Comparison of ENCODE assay signal across 10 cellular contexts in genomic region chr16:88939814-88940195, GRCh38. TPM values are rescaled to one million over a fixed set of nuclear protein-coding genes. Genes with fewer than 3 reads are reported as not detected.
DNase-seq lines count a peak whose midpoint lies in the region; ATAC-seq and TF ChIP-seq lines count a peak whose summit lies in the region.
"Had no signal": no experiment of that assay in that cellular context is flagged by ENCODE, and none has a peak within 500 bp of the region (broad histone marks: within the 10 kb centered on the region; RNA-seq: fewer than 3 reads in every experiment).

No MANE protein-coding gene starts in this region.

- no peak for TF ChIP-seq CTCF in transverse colon (IDR thresholded peaks at IDR 0.05)

- H3K9ac ChIP-seq in duodenal mucosa (ENCODE audit: low read depth in 1 of 2, low read length in 2 of 2) = no peak overlapping the region

- no peaks in the 10 kb centered on the region for H3K4me1 Mint-ChIP-seq in activated CD4-positive, alpha-beta memory T cell treated with anti-CD3 and anti-CD28 coated beads for 36 hours (ENCODE audit: low read depth)
- peaks cover 9% of the 10 kb centered on the region for H3K4me1 Mint-ChIP-seq in activated CD4-positive, alpha-beta memory T cell treated with anti-CD3 and anti-CD28 coated beads, Interleukin-2, amount 10 ng/mL, durations not matched to agents 7 days and 5 days
- H3K4me1 Mint-ChIP-seq in naive B cell = peaks cover 23 to 54% (median 53%) of the 10 kb centered on the region in 3 donors
- H3K4me1 Mint-ChIP-seq in activated T-helper 1 cell treated with anti-CD3 and anti-CD28 coated beads, Interleukin-12 subunit alpha, Interleukin-12 subunit beta, Interleukin-2, Interleukin-4 antibody, amounts not matched to agents 30 ng/mL and 10 ng/mL and 1 ng/mL, durations not matched to agents 14 hours and 24 hours and 36 hours (ENCODE audit: low read depth) = no peaks in the 10 kb centered on the region

- H3K27ac ChIP-seq in duodenal mucosa (ENCODE audit: low read depth, low read length) (no peak overlapping the region), transverse colon (peak overlapping the region; percentile 43 to 77 (median 70))

- intact Hi-C loops in activated CD4-positive, alpha-beta memory T cell treated with anti-CD3 and anti-CD28 coated beads for 36 hours (cut with micrococcal nuclease) = no loop called here
- intact Hi-C loops in transverse colon (cut with DNase I; ENCODE audit: low total_unique reads) = loop anchor here (5.0 kb wide), 1 partner anchor 277 kb away; the partner anchor contains the start of gene ZNF778
- intact Hi-C loops in activated T-helper 1 cell treated with anti-CD3 and anti-CD28 coated beads, Interleukin-12 subunit alpha, Interleukin-12 subunit beta, Interleukin-2, Interleukin-4 antibody, amounts not matched to agents 30 ng/mL and 10 ng/mL and 1 ng/mL, durations not matched to agents 14 hours and 24 hours and 36 hours (cut with micrococcal nuclease) = loop anchor here (5.0 kb wide), 2 partner anchors 157 to 277 kb away; partner anchors contain the start of gene ZNF778

- in situ Hi-C loops in transverse colon (cut with MboI; ENCODE audit: low pct_ligation_motif_present in 1 of 4, low pct_unique_long_range_greater_than_20kb in 1 of 4, low sequenced_read_pairs in 3 of 4) = loop anchor here in 3 of 4 donors (25.0 kb wide), 2 partner anchors 222 to 272 kb away; partner anchors contain the start of genes CDH15 (in 2 of the 3), SLC22A31 (in 1 of the 3) and ZNF778 (in 1 of the 3)

- CTCF ChIA-PET in activated CD4-positive, alpha-beta memory T cell treated with anti-CD3 and anti-CD28 coated beads for 36 hours (lab: Charles Lee) = interaction anchor here (2.4 kb wide), 1 partner anchor 227 kb away, joined by 5 read pairs; no protein-coding TSS in a partner anchor
- CTCF ChIA-PET in activated CD4-positive, alpha-beta memory T cell treated with anti-CD3 and anti-CD28 coated beads, Interleukin-2, amount 10 ng/mL, durations not matched to agents 7 days and 5 days (lab: Charles Lee) = no interaction called here

- no peak overlapping the region for H3K4me3 Mint-ChIP-seq in activated CD4-positive, alpha-beta memory T cell treated with anti-CD3 and anti-CD28 coated beads for 36 hours
- no peak overlapping the region for H3K4me3 Mint-ChIP-seq in activated CD4-positive, alpha-beta memory T cell treated with anti-CD3 and anti-CD28 coated beads, Interleukin-2, amount 10 ng/mL, durations not matched to agents 7 days and 5 days
- peak overlapping the region; percentile 87 to 97 (median 94) for H3K4me3 Mint-ChIP-seq in naive B cell
- H3K4me3 Mint-ChIP-seq in activated T-helper 1 cell treated with anti-CD3 and anti-CD28 coated beads, Interleukin-12 subunit alpha, Interleukin-12 subunit beta, Interleukin-2, Interleukin-4 antibody, amounts not matched to agents 30 ng/mL and 10 ng/mL and 1 ng/mL, durations not matched to agents 14 hours and 24 hours and 36 hours = no peak overlapping the region

- TF ChIP-seq EP300 in transverse colon (IDR thresholded peaks at IDR 0.05; ENCODE audit: low read depth) = no peak

- TF ChIP-seq POLR2A in transverse colon (IDR thresholded peaks at IDR 0.05) = no peak

- no peaks in the 10 kb centered on the region for H3K9me3 Mint-ChIP-seq in activated CD4-positive, alpha-beta memory T cell treated with anti-CD3 and anti-CD28 coated beads for 36 hours
- H3K9me3 Mint-ChIP-seq in activated CD4-positive, alpha-beta memory T cell treated with anti-CD3 and anti-CD28 coated beads, Interleukin-2, amount 10 ng/mL, durations not matched to agents 7 days and 5 days = no peaks in the 10 kb centered on the region
- no peaks in the 10 kb centered on the region for H3K9me3 Mint-ChIP-seq in naive B cell
- H3K9me3 Mint-ChIP-seq in activated T-helper 1 cell treated with anti-CD3 and anti-CD28 coated beads, Interleukin-12 subunit alpha, Interleukin-12 subunit beta, Interleukin-2, Interleukin-4 antibody, amounts not matched to agents 30 ng/mL and 10 ng/mL and 1 ng/mL, durations not matched to agents 14 hours and 24 hours and 36 hours = no peaks in the 10 kb centered on the region

- H3K4me3 ChIP-seq in duodenal mucosa (ENCODE audit: low read depth in 1 of 2, low read length in 2 of 2) = peak overlapping the region; percentile 50 to 59
- peak overlapping the region; percentile 36 to 60 (median 52) for H3K4me3 ChIP-seq in transverse colon
- H3K4me3 ChIP-seq in MG63 = no peak overlapping the region

- H3K36me3 ChIP-seq in duodenal mucosa (ENCODE audit: control insufficient read depth in 1 of 2, insufficient read depth in 2 of 2, low read length in 2 of 2) (no peaks in the 10 kb centered on the region), transverse colon (no peaks in the 10 kb centered on the region), MG63 (no peaks in the 10 kb centered on the region)

- H3K27ac Mint-ChIP-seq in activated CD4-positive, alpha-beta memory T cell treated with anti-CD3 and anti-CD28 coated beads for 36 hours = no peak overlapping the region
- H3K27ac Mint-ChIP-seq in activated CD4-positive, alpha-beta memory T cell treated with anti-CD3 and anti-CD28 coated beads, Interleukin-2, amount 10 ng/mL, durations not matched to agents 7 days and 5 days = no peak overlapping the region
- peak overlapping the region in 3 of 6 donors; percentile 78 to 92 (median 90) for H3K27ac Mint-ChIP-seq in naive B cell
- H3K27ac Mint-ChIP-seq in activated T-helper 1 cell treated with anti-CD3 and anti-CD28 coated beads, Interleukin-12 subunit alpha, Interleukin-12 subunit beta, Interleukin-2, Interleukin-4 antibody, amounts not matched to agents 30 ng/mL and 10 ng/mL and 1 ng/mL, durations not matched to agents 14 hours and 24 hours and 36 hours = no peak overlapping the region

- H3K27me3 Mint-ChIP-seq in activated CD4-positive, alpha-beta memory T cell treated with anti-CD3 and anti-CD28 coated beads for 36 hours = peaks cover 44% of the 10 kb centered on the region
- peaks cover 52% of the 10 kb centered on the region for H3K27me3 Mint-ChIP-seq in activated CD4-positive, alpha-beta memory T cell treated with anti-CD3 and anti-CD28 coated beads, Interleukin-2, amount 10 ng/mL, durations not matched to agents 7 days and 5 days
- H3K27me3 Mint-ChIP-seq in naive B cell = no peaks in the 10 kb centered on the region
- H3K27me3 Mint-ChIP-seq in activated T-helper 1 cell treated with anti-CD3 and anti-CD28 coated beads, Interleukin-12 subunit alpha, Interleukin-12 subunit beta, Interleukin-2, Interleukin-4 antibody, amounts not matched to agents 30 ng/mL and 10 ng/mL and 1 ng/mL, durations not matched to agents 14 hours and 24 hours and 36 hours (ENCODE audit: insufficient read depth) = peaks cover 33% of the 10 kb centered on the region

- H3K36me3 Mint-ChIP-seq in activated CD4-positive, alpha-beta memory T cell treated with anti-CD3 and anti-CD28 coated beads for 36 hours = no peaks in the 10 kb centered on the region
- no peaks in the 10 kb centered on the region for H3K36me3 Mint-ChIP-seq in activated CD4-positive, alpha-beta memory T cell treated with anti-CD3 and anti-CD28 coated beads, Interleukin-2, amount 10 ng/mL, durations not matched to agents 7 days and 5 days (ENCODE audit: low read depth)
- H3K36me3 Mint-ChIP-seq in naive B cell = no peaks in the 10 kb centered on the region
- no peaks in the 10 kb centered on the region for H3K36me3 Mint-ChIP-seq in activated T-helper 1 cell treated with anti-CD3 and anti-CD28 coated beads, Interleukin-12 subunit alpha, Interleukin-12 subunit beta, Interleukin-2, Interleukin-4 antibody, amounts not matched to agents 30 ng/mL and 10 ng/mL and 1 ng/mL, durations not matched to agents 14 hours and 24 hours and 36 hours (ENCODE audit: low read depth)

- ATAC-seq in naive B cell (ENCODE audit: low read depth in 2 of 2) (no peak), GM19452 (IDR thresholded peaks at IDR 0.05; ENCODE audit: unreplicated experiment) (no peak)

- DNase-seq in activated CD4-positive, alpha-beta memory T cell treated with anti-CD3 and anti-CD28 coated beads for 36 hours = peak; percentile 16
- DNase-seq in activated CD4-positive, alpha-beta memory T cell treated with anti-CD3 and anti-CD28 coated beads, Interleukin-2, amount 10 ng/mL, durations not matched to agents 7 days and 5 days = no peak
- peak; percentile 39 for DNase-seq in naive B cell
- no peak for DNase-seq in transverse colon
- no peak for DNase-seq in MG63
- no peak for DNase-seq in activated T-helper 1 cell treated with anti-CD3 and anti-CD28 coated beads, Interleukin-12 subunit alpha, Interleukin-12 subunit beta, Interleukin-2, Interleukin-4 antibody, amounts not matched to agents 30 ng/mL and 10 ng/mL and 1 ng/mL, durations not matched to agents 14 hours and 24 hours and 36 hours (ENCODE audit: low spot score)
- DNase-seq: NCI-H774 had no signal

- POLR2A ChIA-PET in activated CD4-positive, alpha-beta memory T cell treated with anti-CD3 and anti-CD28 coated beads for 36 hours (lab: Charles Lee) = no interaction called here
- POLR2A ChIA-PET in activated CD4-positive, alpha-beta memory T cell treated with anti-CD3 and anti-CD28 coated beads, Interleukin-2, amount 10 ng/mL, durations not matched to agents 7 days and 5 days (lab: Charles Lee) = no interaction called here

- 35% methylated on average over 22 of the region's 23 CpGs; no CpG with 5 or more reads in 1 of the 2 donors for WGBS in transverse colon (ENCODE audit: low coverage in 1 of 2), 2 donors

- H3K9me3 ChIP-seq in duodenal mucosa (ENCODE audit: control insufficient read depth in 1 of 2, low read length in 2 of 2) = no peaks in the 10 kb centered on the region
- no peaks in the 10 kb centered on the region for H3K9me3 ChIP-seq in transverse colon
- H3K9me3 ChIP-seq in MG63 = no peaks in the 10 kb centered on the region

- H3K27me3 ChIP-seq in duodenal mucosa (ENCODE audit: control insufficient read depth in 1 of 2, insufficient read depth in 2 of 2, low read length in 2 of 2) (peaks cover 17 to 26% of the 10 kb centered on the region in 2 donors), transverse colon (peaks cover 78% of the 10 kb centered on the region), MG63 (peaks cover 12% of the 10 kb centered on the region)

- peaks cover 9 to 41% of the 10 kb centered on the region in 2 donors for H3K4me1 ChIP-seq in duodenal mucosa (ENCODE audit: control insufficient read depth in 1 of 2, insufficient read depth in 2 of 2, low read length in 2 of 2)
- peaks cover 16 to 55% (median 44%) of the 10 kb centered on the region in 4 donors for H3K4me1 ChIP-seq in transverse colon

RNA-seq across cellular contexts. Expression of gene CBFA2T3, which starts 37.2 kb away (rescaled TPM):
- total RNA-seq in activated CD4-positive, alpha-beta memory T cell treated with anti-CD3 and anti-CD28 coated beads for 36 hours = under 1 TPM in 1 of 2 experiments, not detected in 1; 0.12 TPM
- not detected for total RNA-seq in activated CD4-positive, alpha-beta memory T cell treated with anti-CD3 and anti-CD28 coated beads, Interleukin-2, amount 10 ng/mL, durations not matched to agents 7 days and 5 days
- polyA plus RNA-seq in naive B cell (ENCODE audit: low read depth in 6 of 6) = 10 to 100 TPM in 3 of 6 donors, 1 to 10 TPM in 2, under 1 TPM in 1; 0.14 to 19.0 (median 10.0) TPM
- 10 to 100 TPM in 1 of 4 donors, 1 to 10 TPM in 3; 4.0 to 18.5 (median 5.5) TPM for total RNA-seq in transverse colon
- total RNA-seq in MG63 (2014; rRNA removed; shearing (Covaris generic); ENCODE audit: low replicate concordance) = not detected in 2 replicates
- total RNA-seq in activated T-helper 1 cell treated with anti-CD3 and anti-CD28 coated beads, Interleukin-12 subunit alpha, Interleukin-12 subunit beta, Interleukin-2, Interleukin-4 antibody, amounts not matched to agents 30 ng/mL and 10 ng/mL and 1 ng/mL, durations not matched to agents 14 hours and 24 hours and 36 hours = 0.05 TPM in 1 of 2 replicates, not detected in the other
- total RNA-seq: M059J had no signal

Comparison
In these comparisons a context has a peak if more than half of its experiments do, and no peak if none do; other contexts are left out.
1. DNase-seq: peak in activated CD4-positive, alpha-beta memory T cell treated with anti-CD3 and anti-CD28 coated beads for 36 hours (single experiment) and naive B cell (single experiment); none in activated CD4-positive, alpha-beta memory T cell treated with anti-CD3 and anti-CD28 coated beads, Interleukin-2, amount 10 ng/mL, durations not matched to agents 7 days and 5 days (single experiment), transverse colon (single experiment), MG63 (single experiment) and activated T-helper 1 cell treated with anti-CD3 and anti-CD28 coated beads, Interleukin-12 subunit alpha, Interleukin-12 subunit beta, Interleukin-2, Interleukin-4 antibody, amounts not matched to agents 30 ng/mL and 10 ng/mL and 1 ng/mL, durations not matched to agents 14 hours and 24 hours and 36 hours (single experiment).
2. H3K4me3 Mint-ChIP-seq: peak in naive B cell (8 of 8); none in activated CD4-positive, alpha-beta memory T cell treated with anti-CD3 and anti-CD28 coated beads for 36 hours (single experiment), activated CD4-positive, alpha-beta memory T cell treated with anti-CD3 and anti-CD28 coated beads, Interleukin-2, amount 10 ng/mL, durations not matched to agents 7 days and 5 days (single experiment) and activated T-helper 1 cell treated with anti-CD3 and anti-CD28 coated beads, Interleukin-12 subunit alpha, Interleukin-12 subunit beta, Interleukin-2, Interleukin-4 antibody, amounts not matched to agents 30 ng/mL and 10 ng/mL and 1 ng/mL, durations not matched to agents 14 hours and 24 hours and 36 hours (single experiment).